In genomic region chr1:50553921-50554320, GRCh38 we compare ENCODE assay signal across 2 cellular contexts.
TF ChIP-seq lines count a peak whose summit lies in the region.

No MANE protein-coding gene starts in this region.

TF ChIP-seq in K562, 482 proteins besides CTCF, POLR2A, EP300 and RAD21 (continued from another document):
- TF ChIP-seq SREBF1 (IDR thresholded peaks at IDR 0.05; ENCODE audit: borderline replicate concordance, low read depth, low read length) (no peak), NFE2 (IDR thresholded peaks at IDR 0.05; ENCODE audit: low read depth) (peak; percentile 81), KLF10 (CRISPR knock-in tag; IDR thresholded peaks at IDR 0.05) (no peak), PHF21A (IDR thresholded peaks at IDR 0.05; ENCODE audit: borderline replicate concordance, low read depth) (no peak), ATF1 (CRISPR knock-in tag; IDR thresholded peaks at IDR 0.05) (no peak), ATF1 (tag; IDR thresholded peaks at IDR 0.05) (no peak), PHF20 (IDR thresholded peaks at IDR 0.05; ENCODE audit: partially characterized antibody) (no peak)

TF ChIP-seq in HepG2, 621 proteins besides CTCF, POLR2A, EP300 and RAD21 (continued from another document):
- 0 out of 2 replicates have a peak, but pooled peaks have one; percentile 28 for TF ChIP-seq NFE2 (CRISPR knock-in tag; IDR thresholded peaks at IDR 0.05)
- TF ChIP-seq RNF2 (conservative IDR thresholded peaks at IDR 0.05; ENCODE audit: low read depth), result no peak
- no peak for TF ChIP-seq ZNF224 (CRISPR knock-in tag; IDR thresholded peaks at IDR 0.05)
- no peak for TF ChIP-seq NFKBIZ (CRISPR knock-in tag; IDR thresholded peaks at IDR 0.05)
- TF ChIP-seq MIXL1 (CRISPR knock-in tag; IDR thresholded peaks at IDR 0.05), result no peak
- TF ChIP-seq ISX (CRISPR knock-in tag; conservative IDR thresholded peaks at IDR 0.05), result no peak
- TF ChIP-seq SIN3B (IDR thresholded peaks at IDR 0.05; ENCODE audit: low read length), result no peak
- no peak for TF ChIP-seq KLF13 (CRISPR knock-in tag; IDR thresholded peaks at IDR 0.05)
- no peak for TF ChIP-seq CHCHD3 (CRISPR knock-in tag; IDR thresholded peaks at IDR 0.05)
- TF ChIP-seq ZNF788 (CRISPR knock-in tag; IDR thresholded peaks at IDR 0.05; ENCODE audit: borderline replicate concordance), result no peak
- TF ChIP-seq ARID2 (CRISPR knock-in tag; IDR thresholded peaks at IDR 0.05; ENCODE audit: borderline replicate concordance), result no peak
- peak; percentile 56; the same call in 1 of the 2 replicates for TF ChIP-seq NFE2L2 (IDR thresholded peaks at IDR 0.05; ENCODE audit: low read length)
- no peak for TF ChIP-seq KDM5B (CRISPR knock-in tag; IDR thresholded peaks at IDR 0.05; ENCODE audit: borderline replicate concordance)
TF ChIP-seq in HepG2: peak in this region for 5.
